In the genomic region with DNA sequence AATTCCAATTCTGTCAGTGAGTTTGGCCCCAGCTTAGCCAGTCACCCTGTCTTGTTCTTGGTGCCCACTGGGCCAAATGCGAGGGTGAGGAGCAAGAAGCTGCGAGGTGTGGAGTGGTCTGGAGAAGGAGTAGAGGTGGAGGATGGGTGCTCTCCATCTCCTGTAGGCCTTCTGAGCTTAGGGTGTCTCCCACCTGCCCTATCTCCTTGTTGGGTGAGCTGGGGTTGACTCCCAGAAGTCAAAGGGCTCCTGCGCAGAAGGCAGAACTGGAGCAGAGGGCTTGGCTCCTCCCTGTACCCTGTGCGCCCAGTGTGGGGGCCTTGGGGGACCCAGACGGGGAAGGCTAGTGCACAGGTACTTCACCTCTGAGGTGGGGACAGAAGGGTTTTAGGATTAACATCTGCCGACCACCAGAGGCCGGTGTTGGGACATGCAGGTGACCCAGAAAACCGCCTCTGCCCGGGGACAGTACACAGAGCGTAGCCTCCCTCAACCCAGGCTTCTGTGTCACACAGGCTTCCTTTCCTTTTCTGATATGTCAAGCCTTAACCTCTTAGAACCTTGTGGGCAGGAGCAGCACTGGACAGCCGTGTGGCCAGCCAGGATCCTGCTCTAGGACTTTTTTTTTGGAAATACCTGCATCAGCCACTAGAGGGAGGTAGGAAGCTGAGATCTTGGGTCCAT, we compare ENCODE assay signal across 8 cellular contexts. TPM values are rescaled to one million over a fixed set of nuclear protein-coding genes. Genes with fewer than 3 reads are reported as not detected.
DNase-seq lines count a peak whose midpoint lies in the region; ATAC-seq lines count a peak whose summit lies in the region.

No MANE protein-coding gene starts in this region.

- CTCF ChIA-PET in activated CD4-positive, alpha-beta memory T cell treated with anti-CD3 and anti-CD28 coated beads, Interleukin-2, amount 10 ng/mL, durations not matched to agents 7 days and 5 days (lab: Charles Lee) = interaction anchor here (0.6 to 4.9 kb wide), 38 partner anchors 8 to 1699 kb away, joined by 3 to 78 read pairs (median 4); a partner anchor contains a TSS
- CTCF ChIA-PET in naive thymus-derived CD4-positive, alpha-beta T cell (lab: Charles Lee) = interaction anchor here (0.5 to 3.0 kb wide), 7 partner anchors 20 to 1296 kb away, joined by 3 to 22 read pairs (median 3); no protein-coding TSS in a partner anchor

- H3K27me3 ChIP-seq in naive thymus-derived CD4-positive, alpha-beta T cell (ENCODE audit: control insufficient read depth in 2 of 2, insufficient read depth in 2 of 2, low read length in 2 of 2) = no peaks in the 10 kb centered on the region
- H3K27me3 ChIP-seq in aorta (ENCODE audit: control insufficient read depth in 1 of 2, insufficient read depth in 2 of 2, low read length in 1 of 2) = no peaks in the 10 kb centered on the region

- no peak overlapping the region for H3K4me3 ChIP-seq in naive thymus-derived CD4-positive, alpha-beta T cell (ENCODE audit: low read length)
- no peak overlapping the region for H3K4me3 ChIP-seq in aorta (ENCODE audit: low read length in 2 of 2)

- no peaks in the 10 kb centered on the region for H3K9me3 ChIP-seq in naive thymus-derived CD4-positive, alpha-beta T cell (ENCODE audit: control insufficient read depth in 2 of 3, low read length in 3 of 3)
- no peaks in the 10 kb centered on the region for H3K9me3 ChIP-seq in aorta (ENCODE audit: control insufficient read depth, low read length)

- H3K4me1 Mint-ChIP-seq in activated CD4-positive, alpha-beta memory T cell treated with anti-CD3 and anti-CD28 coated beads, Interleukin-2, amount 10 ng/mL, durations not matched to agents 7 days and 5 days = peaks cover 55% of the 10 kb centered on the region
- peaks cover 12 to 51% (median 16%) of the 10 kb centered on the region in 7 donors for H3K4me1 Mint-ChIP-seq in naive thymus-derived CD4-positive, alpha-beta T cell

- peaks cover 4% of the 10 kb centered on the region in 2 donors for H3K4me1 ChIP-seq in naive thymus-derived CD4-positive, alpha-beta T cell (ENCODE audit: control insufficient read depth in 2 of 2, insufficient read depth in 2 of 2, low read length in 2 of 2)
- H3K4me1 ChIP-seq in aorta (ENCODE audit: control insufficient read depth in 1 of 2, insufficient read depth in 2 of 2, low read length in 2 of 2) = no peaks in the 10 kb centered on the region

- WGBS in aorta, 2 donors = 44% methylated on average over 11 of the region's 11 CpGs

- peak; percentile 34 to 50 for DNase-seq in NCI-H2081 (lab: John Stamatoyannopoulos, UW)
- no peak for DNase-seq in NCI-H2081 treated with DMSO at 0.1 percent for 48 hours (lab: John Stamatoyannopoulos, UW)
- peak; percentile 21 for DNase-seq in NCI-H2227 treated with DMSO at 0.1 percent for 48 hours (lab: John Stamatoyannopoulos, UW)
- DNase-seq in activated CD4-positive, alpha-beta memory T cell treated with anti-CD3 and anti-CD28 coated beads, Interleukin-2, amount 10 ng/mL, durations not matched to agents 7 days and 5 days = peak; percentile 34
- peak in 8 of 9 donors; percentile 14 to 67 (median 50) for DNase-seq in naive thymus-derived CD4-positive, alpha-beta T cell
- DNase-seq in aorta = no peak

- intact Hi-C loops in naive thymus-derived CD4-positive, alpha-beta T cell (cut with micrococcal nuclease) = loop anchor here (1.0 to 10.0 kb wide), 11 partner anchors 30 to 358 kb away; a partner anchor contains a TSS
- intact Hi-C loops in aorta (cut with DNase I) = loop anchor here (10.0 kb wide), 2 partner anchors 178 to 188 kb away; no protein-coding TSS in a partner anchor

- H3K27ac Mint-ChIP-seq in activated CD4-positive, alpha-beta memory T cell treated with anti-CD3 and anti-CD28 coated beads, Interleukin-2, amount 10 ng/mL, durations not matched to agents 7 days and 5 days = no peak overlapping the region
- no peak overlapping the region for H3K27ac Mint-ChIP-seq in naive thymus-derived CD4-positive, alpha-beta T cell

- ATAC-seq in HG02678 (IDR thresholded peaks at IDR 0.05; ENCODE audit: unreplicated experiment) (peak; percentile 48), esophagus mucosa (peak; percentile 79), aorta (ENCODE audit: low FRiP score) (peak; percentile 80)
- ATAC-seq in naive thymus-derived CD4-positive, alpha-beta T cell = peak; percentile 81

- H3K9me3 Mint-ChIP-seq in activated CD4-positive, alpha-beta memory T cell treated with anti-CD3 and anti-CD28 coated beads, Interleukin-2, amount 10 ng/mL, durations not matched to agents 7 days and 5 days = no peaks in the 10 kb centered on the region
- no peaks in the 10 kb centered on the region for H3K9me3 Mint-ChIP-seq in naive thymus-derived CD4-positive, alpha-beta T cell

- H3K27me3 Mint-ChIP-seq in activated CD4-positive, alpha-beta memory T cell treated with anti-CD3 and anti-CD28 coated beads, Interleukin-2, amount 10 ng/mL, durations not matched to agents 7 days and 5 days = peaks cover 2% of the 10 kb centered on the region
- peaks cover 0 to 1% (median under 1%) of the 10 kb centered on the region in 5 donors for H3K27me3 Mint-ChIP-seq in naive thymus-derived CD4-positive, alpha-beta T cell

- POLR2A ChIA-PET in activated CD4-positive, alpha-beta memory T cell treated with anti-CD3 and anti-CD28 coated beads, Interleukin-2, amount 10 ng/mL, durations not matched to agents 7 days and 5 days (lab: Charles Lee) = interaction anchor here (0.9 to 1.0 kb wide), 2 partner anchors 31 to 115 kb away, joined by 3 to 4 read pairs; a partner anchor contains a TSS
- POLR2A ChIA-PET in naive thymus-derived CD4-positive, alpha-beta T cell (lab: Charles Lee) = interaction anchor here (0.6 to 2.1 kb wide), 2 partner anchors 30 to 294 kb away, joined by 3 to 5 read pairs; a partner anchor contains a TSS

- no peaks in the 10 kb centered on the region for H3K36me3 ChIP-seq in naive thymus-derived CD4-positive, alpha-beta T cell (ENCODE audit: control insufficient read depth in 2 of 3, insufficient read depth in 3 of 3, low read length in 3 of 3)
- H3K36me3 ChIP-seq in aorta (ENCODE audit: control insufficient read depth in 1 of 2, insufficient read depth in 2 of 2, low read length in 1 of 2) = no peaks in the 10 kb centered on the region

- H3K27ac ChIP-seq in naive thymus-derived CD4-positive, alpha-beta T cell (ENCODE audit: low read depth, low read length) = no peak overlapping the region
- H3K27ac ChIP-seq in aorta (ENCODE audit: low read depth in 1 of 2, low read length in 2 of 2) = no peak overlapping the region

- no peak overlapping the region for H3K4me3 Mint-ChIP-seq in activated CD4-positive, alpha-beta memory T cell treated with anti-CD3 and anti-CD28 coated beads, Interleukin-2, amount 10 ng/mL, durations not matched to agents 7 days and 5 days
- H3K4me3 Mint-ChIP-seq in naive thymus-derived CD4-positive, alpha-beta T cell = peak overlapping the region in 1 of 10 donors; percentile 15

- no peaks in the 10 kb centered on the region for H3K36me3 Mint-ChIP-seq in activated CD4-positive, alpha-beta memory T cell treated with anti-CD3 and anti-CD28 coated beads, Interleukin-2, amount 10 ng/mL, durations not matched to agents 7 days and 5 days (ENCODE audit: low read depth)
- H3K36me3 Mint-ChIP-seq in naive thymus-derived CD4-positive, alpha-beta T cell = peaks cover 0 to 7% (median 0%) of the 10 kb centered on the region in 5 donors

RNA-seq across cellular contexts. Expression of a gene that starts 16.9 kb away (rescaled TPM):
- total RNA-seq in activated CD4-positive, alpha-beta memory T cell treated with anti-CD3 and anti-CD28 coated beads, Interleukin-2, amount 10 ng/mL, durations not matched to agents 7 days and 5 days = 1 to 10 TPM; 2.6 to 3.3 TPM
- total RNA-seq in esophagus mucosa (not detected), aorta (not detected)
- total RNA-seq in naive thymus-derived CD4-positive, alpha-beta T cell = 1 to 10 TPM in 1 of 5 experiments, not detected in 4; 1.2 TPM
- polyA plus RNA-seq in naive thymus-derived CD4-positive, alpha-beta T cell = not detected
- polyA plus RNA-seq in aorta = not detected

RNA-seq across cellular contexts. Expression of a gene that starts 30.3 kb away (rescaled TPM):
- 10 to 100 TPM; 35.6 to 38.9 TPM for total RNA-seq in activated CD4-positive, alpha-beta memory T cell treated with anti-CD3 and anti-CD28 coated beads, Interleukin-2, amount 10 ng/mL, durations not matched to agents 7 days and 5 days
- total RNA-seq in esophagus mucosa = 23.1 TPM
- 10 to 100 TPM; 18.0 to 35.4 (median 32.2) TPM for total RNA-seq in naive thymus-derived CD4-positive, alpha-beta T cell
- polyA plus RNA-seq in naive thymus-derived CD4-positive, alpha-beta T cell = 10 to 100 TPM; 14.8 to 25.2 TPM
- total RNA-seq in aorta = 10 to 100 TPM; 29.9 to 36.3 TPM
- polyA plus RNA-seq in aorta = 1 to 10 TPM; 6.1 to 9.7 TPM

RNA-seq across cellular contexts. Expression of a gene that starts 35.9 kb away (rescaled TPM):
- 100 to 1,000 TPM; 231 to 239 TPM for total RNA-seq in activated CD4-positive, alpha-beta memory T cell treated with anti-CD3 and anti-CD28 coated beads, Interleukin-2, amount 10 ng/mL, durations not matched to agents 7 days and 5 days
- total RNA-seq in esophagus mucosa (9.1 TPM), aorta (10 to 100 TPM; 26.8 to 36.1 TPM)
- 100 to 1,000 TPM; 118 to 632 (median 549) TPM for total RNA-seq in naive thymus-derived CD4-positive, alpha-beta T cell
- polyA plus RNA-seq in naive thymus-derived CD4-positive, alpha-beta T cell = 100 to 1,000 TPM; 148 to 174 TPM
- polyA plus RNA-seq in aorta = 10 to 100 TPM; 12.9 to 13.1 TPM

Comparison
In these comparisons a context has a peak if more than half of its experiments do, and no peak if none do; other contexts are left out.
1. DNase-seq: peak in NCI-H2081 (2 of 2), NCI-H2227 treated with DMSO at 0.1 percent for 48 hours (single experiment), activated CD4-positive, alpha-beta memory T cell treated with anti-CD3 and anti-CD28 coated beads, Interleukin-2, amount 10 ng/mL, durations not matched to agents 7 days and 5 days (single experiment) and naive thymus-derived CD4-positive, alpha-beta T cell (8 of 9); none in NCI-H2081 treated with DMSO at 0.1 percent for 48 hours (single experiment) and aorta (0 of 2).
2. Peak in every context shown above with its lines, with median percentiles within 50 percentile points of each other: ATAC-seq.